Comparison of ENCODE assay signal across 10 cellular contexts in the genomic region with DNA sequence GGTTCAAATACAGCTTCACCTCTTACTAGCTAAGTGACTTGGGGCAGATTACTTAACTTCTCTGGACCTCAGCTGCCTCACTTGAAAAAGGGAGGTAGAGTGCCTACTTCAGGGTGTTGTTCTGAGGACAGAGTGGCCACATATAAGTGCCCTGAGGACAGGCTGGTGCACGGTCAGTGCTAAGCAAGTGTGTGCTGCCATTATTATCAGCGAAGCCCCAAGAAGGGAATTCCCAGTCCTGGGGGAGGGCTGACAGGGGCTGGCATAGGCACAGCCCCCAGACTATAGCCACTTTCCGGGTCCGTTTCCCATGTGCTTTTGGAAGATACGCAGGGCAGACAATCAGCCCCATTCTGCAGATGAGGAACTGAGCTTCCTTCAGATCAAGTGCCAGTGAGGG. TPM values are rescaled to one million over a fixed set of nuclear protein-coding genes. Genes with fewer than 3 reads are reported as not detected.
DNase-seq lines count a peak whose midpoint lies in the region; ATAC-seq and TF ChIP-seq lines count a peak whose summit lies in the region.
"Had no signal": no experiment of that assay in that cellular context is flagged by ENCODE, and none has a peak within 500 bp of the region (broad histone marks: within the 10 kb centered on the region; RNA-seq: fewer than 3 reads in every experiment).

No MANE protein-coding gene starts in this region.

- H3K27me3 ChIP-seq in PC-9 (ENCODE audit: insufficient read depth, low read depth), result no peaks in the 10 kb centered on the region
- no peaks in the 10 kb centered on the region for H3K27me3 ChIP-seq in ovary

- H3K4me3 ChIP-seq in AG10803 (ENCODE audit: low read length) (peak overlapping the region; percentile 68), PC-9 (no peak overlapping the region), ovary (peak overlapping the region; percentile 84)

- ATAC-seq in GM18858 (IDR thresholded peaks at IDR 0.05; ENCODE audit: unreplicated experiment), result no peak

- intact Hi-C loops in PC-9 (cut with micrococcal nuclease; ENCODE audit: unreplicated experiment), result loop anchor here (2.0 kb wide), 1 partner anchor 32 kb away; a partner anchor contains a TSS
- intact Hi-C loops in ovary (cut with DNase I), result loop anchor here in 3 of 4 donors (5.0 kb wide), 1 partner anchor 35 kb away; no protein-coding TSS in a partner anchor

- H3K36me3 ChIP-seq in PC-9 (ENCODE audit: low read depth) (no peaks in the 10 kb centered on the region), ovary (no peaks in the 10 kb centered on the region)

- no peak for TF ChIP-seq EP300 in ovary (IDR thresholded peaks at IDR 0.05)

- no peak overlapping the region for H2AFZ ChIP-seq in PC-9

- H3K4me2 ChIP-seq in PC-9, result peak overlapping the region; percentile 21

- no peak overlapping the region for H3K27ac ChIP-seq in PC-9
- peak overlapping the region; percentile 95 for H3K27ac ChIP-seq in epithelial cell of prostate
- H3K27ac ChIP-seq in ovary, result peak overlapping the region in 1 of 2 donors; percentile 99

- CTCF ChIA-PET in PC-9 (lab: Charles Lee), result no interaction called here

- no peaks in the 10 kb centered on the region for H3K9me2 ChIP-seq in PC-9 (ENCODE audit: insufficient read depth)

- no TSS peak for BruUV-seq in PC-9 (replicated peaks; lab: Mats Ljungman, UMichigan)

- H3F3A ChIP-seq in PC-9 (ENCODE audit: insufficient read depth, low read depth), result peaks cover 14% of the 10 kb centered on the region; the same call in 1 of the 2 replicates

- in situ Hi-C loops in ACHN (cut with HindIII; ENCODE audit: low pct_ligation_motif_present, low pct_unique_long_range_greater_than_20kb, low sequenced_read_pairs), result no loop called here

- DNase-seq in AG10803 (ENCODE audit: low read depth), result no peak
- no peak for DNase-seq in PC-9
- no peak for DNase-seq in epithelial cell of prostate (ENCODE audit: low read depth, low spot score)
- DNase-seq in ovary, result no peak
- no peak for DNase-seq in NCI-H2171 (lab: John Stamatoyannopoulos, UW)
- no peak for DNase-seq in ACHN
- no peak for DNase-seq in kidney tubule cell (ENCODE audit: low spot score)
- DNase-seq: cortex of kidney, NCI-H1694 had no signal

- 73 to 84% (median 77%) methylated on average over 5 of the region's 5 CpGs for WGBS in ovary, 3 donors

- H3K9me3 ChIP-seq in PC-9 (ENCODE audit: insufficient read depth, low read depth) (no peaks in the 10 kb centered on the region), ovary (no peaks in the 10 kb centered on the region)

- peaks cover 58% of the 10 kb centered on the region for H3K79me2 ChIP-seq in PC-9 (ENCODE audit: low read depth)

- no peaks in the 10 kb centered on the region for H4K20me1 ChIP-seq in PC-9 (ENCODE audit: insufficient read depth)

- POLR2A ChIA-PET in PC-9 (lab: Charles Lee; ENCODE audit: unreplicated experiment), result no interaction called here

- TF ChIP-seq CTCF in AG10803 (conservative IDR thresholded peaks at IDR 0.05; ENCODE audit: low read length), result no peak
- no peak for TF ChIP-seq CTCF in PC-9 (conservative IDR thresholded peaks at IDR 0.05)
- TF ChIP-seq CTCF in ovary (IDR thresholded peaks at IDR 0.05), result no peak

- H3K4me1 ChIP-seq in PC-9 (replicated peaks; ENCODE audit: insufficient read depth) (peaks cover 37% of the 10 kb centered on the region), ovary (ENCODE audit: insufficient read depth) (peaks cover 14% of the 10 kb centered on the region)

- no peak for TF ChIP-seq POLR2A in ovary (IDR thresholded peaks at IDR 0.05)

RNA-seq across cellular contexts. Expression of a gene that starts 2.5 kb away (rescaled TPM):
- total RNA-seq in PC-9 (2021) (50.6 and 54.0 TPM in 2 replicates), ovary (100 to 1,000 TPM in 3 of 7 donors, 10 to 100 TPM in 4; 39.3 to 123 (median 85.5) TPM)
- 10 to 100 TPM; 53.8 to 84.5 TPM for polyA plus RNA-seq in ovary

RNA-seq across cellular contexts. Expression of a gene that starts 4.3 kb away (rescaled TPM):
- total RNA-seq in PC-9 (2021), result not detected in 2 replicates
- total RNA-seq in ovary, result not detected
- not detected for polyA plus RNA-seq in ovary

RNA-seq across cellular contexts. Expression of a gene that starts 7.2 kb away (rescaled TPM):
- 149 and 166 TPM in 2 replicates for total RNA-seq in PC-9 (2021)
- total RNA-seq in ovary, result 100 to 1,000 TPM in 2 of 7 donors, 10 to 100 TPM in 5; 39.5 to 110 (median 88.2) TPM
- polyA plus RNA-seq in ovary, result 10 to 100 TPM; 26.7 to 74.5 TPM

RNA-seq across cellular contexts. Expression of a gene that starts 32.1 kb away (rescaled TPM):
- total RNA-seq in PC-9 (2021) (31.9 and 53.4 TPM in 2 replicates), ovary (10 to 100 TPM in 2 of 7 donors, 1 to 10 TPM in 5; 3.2 to 13.5 (median 7.6) TPM)
- polyA plus RNA-seq in ovary, result 1 to 10 TPM; 5.9 to 7.8 TPM

RNA-seq across cellular contexts. Expression of a gene that starts 37.6 kb away (rescaled TPM):
- total RNA-seq in PC-9 (2021), result 15.2 and 23.2 TPM in 2 replicates
- total RNA-seq in ovary, result 1 to 10 TPM in 2 of 7 donors, under 1 TPM in 5; 0.10 to 4.2 (median 0.61) TPM
- polyA plus RNA-seq in ovary, result 1 to 10 TPM in 1 of 2 donors, under 1 TPM in 1; 0.25 to 5.1 TPM
